In the genomic region with DNA sequence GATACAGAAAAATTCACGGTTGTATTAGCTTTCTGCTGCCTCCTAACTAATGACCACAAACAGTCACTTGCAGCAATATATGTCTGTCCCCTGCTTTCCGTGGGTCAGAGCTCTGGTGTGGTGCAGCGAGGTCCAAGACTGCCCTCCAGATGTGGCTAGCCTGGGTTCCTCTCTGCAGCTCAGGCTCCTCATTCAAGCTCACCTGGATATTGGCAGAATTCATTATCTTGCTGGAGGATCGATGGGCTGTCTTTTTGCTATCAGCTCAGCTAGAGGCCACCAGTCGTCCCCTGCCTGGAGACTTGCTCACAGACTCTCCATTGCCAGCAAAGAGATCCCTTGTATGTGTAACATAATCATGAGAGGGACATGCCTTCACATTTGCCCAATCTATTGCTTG, we compare ENCODE assay signal across 20 cellular contexts.
"Had no signal": no experiment of that assay in that cellular context is flagged by ENCODE, and none has a peak within 500 bp of the region (broad histone marks: within the 10 kb centered on the region; RNA-seq: fewer than 3 reads in every experiment).

No MANE protein-coding gene starts in this region.

- H3K79me2 ChIP-seq: hepatocyte had no signal

- H3K27me3 ChIP-seq: colonic mucosa, hepatocyte, neural progenitor cell, right lobe of liver, testis, tibial nerve, upper lobe of right lung had no signal

- H2AFZ ChIP-seq: hepatocyte, neural progenitor cell had no signal

- H3K27ac Mint-ChIP-seq: naive thymus-derived CD4-positive, alpha-beta T cell; stimulated activated naive CD8-positive, alpha-beta T cell treated with anti-CD3 and anti-CD28 coated beads, Interleukin-15, amount 100 ng/mL, for 72 hours had no signal

- H3K9me3 ChIP-seq: colonic mucosa, right lobe of liver, testis had no signal

- H3K4me3 Mint-ChIP-seq: naive thymus-derived CD4-positive, alpha-beta T cell; neural progenitor cell; stimulated activated naive B cell treated with anti-CD40 and anti-IgM and Interleukin-4, amounts not matched to agents 10 μg/mL and 1 μg/mL and 100 μg/mL, for 72 hours; stimulated activated naive CD8-positive, alpha-beta T cell treated with anti-CD3 and anti-CD28 coated beads, Interleukin-15, amount 100 ng/mL, for 72 hours had no signal

- H3K4me1 Mint-ChIP-seq: stimulated activated naive CD8-positive, alpha-beta T cell treated with anti-CD3 and anti-CD28 coated beads, Interleukin-15, amount 100 ng/mL, for 72 hours had no signal

- H3K27ac ChIP-seq: colonic mucosa, hepatocyte, neural progenitor cell, psoas muscle, right lobe of liver, testis, upper lobe of right lung had no signal

- H3K4me1 ChIP-seq: colonic mucosa, right lobe of liver, upper lobe of right lung had no signal

- H3K36me3 ChIP-seq: colonic mucosa, neural progenitor cell, right lobe of liver, tibial nerve, upper lobe of right lung had no signal

- H3K36me3 Mint-ChIP-seq: neural progenitor cell had no signal

- H3K4me3 ChIP-seq: colonic mucosa, hepatocyte, lung, neural progenitor cell, psoas muscle, right lobe of liver, testis, tibial nerve, upper lobe of right lung had no signal

- ATAC-seq: left colon; left ventricle myocardium superior; naive thymus-derived CD4-positive, alpha-beta T cell; psoas muscle; right lobe of liver; stimulated activated naive B cell treated with anti-CD40 and anti-IgM and Interleukin-4, amounts not matched to agents 10 μg/mL and 1 μg/mL and 100 μg/mL, for 72 hours; stimulated activated naive CD8-positive, alpha-beta T cell treated with anti-CD3 and anti-CD28 coated beads, Interleukin-15, amount 100 ng/mL, for 72 hours; upper lobe of right lung had no signal

- DNase-seq: colonic mucosa; effector CD8-positive, alpha-beta T cell; foreskin melanocyte; left colon; left ventricle myocardium superior; mesendoderm; naive thymus-derived CD4-positive, alpha-beta T cell; psoas muscle; retina; right lobe of liver; stimulated activated CD4-positive, alpha-beta T cell treated with anti-CD3 and anti-CD28 coated beads, Interleukin-2, amount 100 ng/mL, for 24 hours; stimulated activated CD4-positive, alpha-beta T cell treated with anti-CD3 and anti-CD28 coated beads, Interleukin-4, amount 100 ng/mL, for 4 hours; stimulated activated naive B cell treated with anti-CD40 and anti-IgM and Interleukin-4, amounts not matched to agents 10 μg/mL and 1 μg/mL and 100 μg/mL, for 72 hours; stimulated activated naive CD8-positive, alpha-beta T cell treated with anti-CD3 and anti-CD28 coated beads, Interleukin-15, amount 100 ng/mL, for 72 hours; testis; upper lobe of right lung had no signal

- H3K4me2 ChIP-seq: hepatocyte, neural progenitor cell had no signal

- H3K9ac ChIP-seq: neural progenitor cell had no signal
